Comparison of ENCODE assay signal across 8 cellular contexts in the genomic region with DNA sequence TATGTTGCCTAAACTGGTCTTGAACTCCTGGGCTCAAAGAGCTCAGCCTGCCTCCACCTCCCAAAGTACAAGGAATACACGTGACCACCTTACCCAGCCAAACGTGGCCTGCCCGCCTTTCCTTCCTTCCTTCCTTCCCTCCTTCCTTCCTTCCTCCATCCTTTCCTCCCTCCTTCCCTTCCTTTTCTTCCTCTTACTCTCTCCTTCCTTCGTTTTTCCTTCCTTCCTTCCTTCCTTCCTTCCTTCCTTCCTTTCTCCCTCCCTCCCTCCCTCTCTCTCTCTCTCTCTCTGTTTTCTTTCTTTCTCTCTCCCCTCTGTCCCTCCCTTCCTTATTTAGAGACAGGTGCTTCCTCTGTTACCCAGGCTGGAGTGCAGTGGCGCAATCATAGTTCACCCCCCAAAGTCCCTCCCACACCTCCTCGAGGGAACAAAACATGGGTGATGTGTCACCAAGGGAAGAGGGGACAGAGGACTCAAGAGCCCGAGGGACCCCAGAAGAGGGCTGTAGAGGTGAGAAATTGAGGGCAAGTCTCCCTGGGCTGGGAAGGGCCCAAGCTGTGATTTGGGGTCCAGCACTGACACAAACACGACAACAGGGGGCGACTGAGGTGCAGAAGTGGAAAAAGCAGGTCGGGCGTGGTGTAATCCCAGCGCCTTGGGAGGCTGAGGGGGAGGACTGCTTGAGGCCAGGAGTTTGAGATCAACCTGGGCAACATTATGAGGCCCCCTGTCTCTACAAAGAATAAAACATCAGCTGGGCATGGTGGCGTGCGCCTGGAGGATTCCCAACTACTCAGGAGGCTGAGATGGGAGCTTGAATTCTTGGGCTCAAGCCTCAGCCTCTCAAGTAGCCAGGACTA. TPM values are rescaled to one million over a fixed set of nuclear protein-coding genes. Genes with fewer than 3 reads are reported as not detected.
DNase-seq lines count a peak whose midpoint lies in the region; ATAC-seq and TF ChIP-seq lines count a peak whose summit lies in the region.

No MANE protein-coding gene starts in this region.

- H3K4me3 Mint-ChIP-seq in activated naive CD8-positive, alpha-beta T cell treated with anti-CD3 and anti-CD28 coated beads, Interleukin-2, amount 10 ng/mL, durations not matched to agents 7 days and 5 days, result no peak overlapping the region

- H3K27ac ChIP-seq in SK-N-MC, result no peak overlapping the region; the same call in 1 of the 2 replicates
- no peak overlapping the region for H3K27ac ChIP-seq in hepatocyte

- H3K27ac Mint-ChIP-seq in activated naive CD8-positive, alpha-beta T cell treated with anti-CD3 and anti-CD28 coated beads, Interleukin-2, amount 10 ng/mL, durations not matched to agents 7 days and 5 days, result no peak overlapping the region

- H3K9me3 Mint-ChIP-seq in activated naive CD8-positive, alpha-beta T cell treated with anti-CD3 and anti-CD28 coated beads, Interleukin-2, amount 10 ng/mL, durations not matched to agents 7 days and 5 days, result no peaks in the 10 kb centered on the region

- no peaks in the 10 kb centered on the region for H4K20me1 ChIP-seq in hepatocyte (ENCODE audit: insufficient read depth, poor library complexity, severe bottlenecking)

- no peak overlapping the region for H3K4me2 ChIP-seq in hepatocyte

- POLR2A ChIA-PET in activated naive CD8-positive, alpha-beta T cell treated with anti-CD3 and anti-CD28 coated beads, Interleukin-2, amount 10 ng/mL, durations not matched to agents 7 days and 5 days (lab: Charles Lee), result interaction anchor here (0.6 to 1.8 kb wide), 2 partner anchors 53 to 660 kb away, joined by 4 to 6 read pairs; partner anchors contain the start of gene SLC12A9

- H3K27me3 Mint-ChIP-seq in activated naive CD8-positive, alpha-beta T cell treated with anti-CD3 and anti-CD28 coated beads, Interleukin-2, amount 10 ng/mL, durations not matched to agents 7 days and 5 days, result peaks cover 11% of the 10 kb centered on the region

- no peaks in the 10 kb centered on the region for H3K27me3 ChIP-seq in hepatocyte

- peaks cover 13% of the 10 kb centered on the region for H3K4me1 Mint-ChIP-seq in activated naive CD8-positive, alpha-beta T cell treated with anti-CD3 and anti-CD28 coated beads, Interleukin-2, amount 10 ng/mL, durations not matched to agents 7 days and 5 days

- H3K36me3 Mint-ChIP-seq in activated naive CD8-positive, alpha-beta T cell treated with anti-CD3 and anti-CD28 coated beads, Interleukin-2, amount 10 ng/mL, durations not matched to agents 7 days and 5 days, result no peaks in the 10 kb centered on the region

- peak; percentile 59 for ATAC-seq in activated naive CD8-positive, alpha-beta T cell treated with anti-CD3 and anti-CD28 coated beads, Interleukin-2, amount 10 ng/mL, durations not matched to agents 7 days and 5 days (ENCODE audit: low read depth)
- ATAC-seq in GM21526 (IDR thresholded peaks at IDR 0.05; ENCODE audit: low FRiP score, unreplicated experiment), result no peak

- peak; percentile 64 for TF ChIP-seq CTCF in hepatocyte (IDR thresholded peaks at IDR 0.05; ENCODE audit: poor library complexity)

- peaks cover 44% of the 10 kb centered on the region for H3K4me1 ChIP-seq in hepatocyte (ENCODE audit: insufficient read depth)

- no peaks in the 10 kb centered on the region for H3K9me2 ChIP-seq in hepatocyte (replicated peaks; ENCODE audit: insufficient read depth)

- H3K9me3 ChIP-seq in SK-N-MC (ENCODE audit: low read depth, low read length) (no peaks in the 10 kb centered on the region), hepatocyte (ENCODE audit: low read depth) (no peaks in the 10 kb centered on the region)

- H3K9ac ChIP-seq in SK-N-MC (ENCODE audit: insufficient read length), result no peak overlapping the region

- H3K36me3 ChIP-seq in SK-N-MC (ENCODE audit: insufficient read depth, low read length), result peaks cover 14% of the 10 kb centered on the region
- no peaks in the 10 kb centered on the region for H3K36me3 ChIP-seq in hepatocyte (replicated peaks; ENCODE audit: insufficient read depth, low read depth)

- DNase-seq in D341Med (ENCODE audit: low spot score) (peak; percentile 82), HUDEP-2 (lab: John Stamatoyannopoulos, UW; ENCODE audit: unreplicated experiment in 76 of 76) (peak in 69 of 76 experiments; percentile 2 to 78 (median 51)), SK-N-MC (ENCODE audit: low read depth, low spot score) (peak; percentile 48), hepatocyte (ENCODE audit: low spot score) (peak; percentile 73), NCI-H510A treated with DMSO at 0.1 percent for 48 hours (lab: John Stamatoyannopoulos, UW) (no peak)
- peak; percentile 56 for DNase-seq in activated naive CD8-positive, alpha-beta T cell treated with anti-CD3 and anti-CD28 coated beads, Interleukin-2, amount 10 ng/mL, durations not matched to agents 7 days and 5 days
- peak; percentile 39 for DNase-seq in stimulated activated CD4-positive, alpha-beta T cell treated with anti-CD3 and anti-CD28 coated beads, Interleukin-12 subunit alpha, Interleukin-12 subunit beta, amount 100 ng/mL, for 4 hours

- H3K4me3 ChIP-seq in SK-N-MC (no peak overlapping the region), hepatocyte (no peak overlapping the region)

- H2AFZ ChIP-seq in hepatocyte, result no peak overlapping the region

- WGBS in hepatocyte (ENCODE audit: low lambda C conversion rate, missing lambda C conversion rate), result 38% methylated on average over 13 of the region's 14 CpGs

- H3K79me2 ChIP-seq in hepatocyte, result no peaks in the 10 kb centered on the region

RNA-seq across cellular contexts. Expression of gene EPHB4, which starts 28.1 kb away (rescaled TPM):
- total RNA-seq in activated naive CD8-positive, alpha-beta T cell treated with anti-CD3 and anti-CD28 coated beads, Interleukin-2, amount 10 ng/mL, durations not matched to agents 7 days and 5 days, result 1 to 10 TPM; 3.1 to 3.3 TPM
- total RNA-seq in hepatocyte, result 57.9 and 61.1 TPM in 2 replicates
- 47.2 and 51.6 TPM in 2 replicates for polyA plus RNA-seq in hepatocyte

RNA-seq across cellular contexts. Expression of gene SLC12A9, which starts 53.2 kb away (rescaled TPM):
- total RNA-seq in activated naive CD8-positive, alpha-beta T cell treated with anti-CD3 and anti-CD28 coated beads, Interleukin-2, amount 10 ng/mL, durations not matched to agents 7 days and 5 days, result 10 to 100 TPM; 39.0 to 41.2 TPM
- total RNA-seq in hepatocyte, result 15.4 and 21.3 TPM in 2 replicates
- 17.1 and 23.5 TPM in 2 replicates for polyA plus RNA-seq in hepatocyte

Comparison
In these comparisons a context has a peak if more than half of its experiments do, and no peak if none do; other contexts are left out.
1. RNA of gene EPHB4, which starts 28.1 kb away (total RNA-seq): 57.9 to 61.1 TPM in hepatocyte; 3.1 to 3.3 TPM in activated naive CD8-positive, alpha-beta T cell treated with anti-CD3 and anti-CD28 coated beads, Interleukin-2, amount 10 ng/mL, durations not matched to agents 7 days and 5 days; every median in the first group is over 10 times any median in the second.